ENCODE assay signal across 22 cellular contexts in genomic region chr7:2969398-2970306, GRCh38.
DNase-seq lines count a peak whose midpoint lies in the region; ATAC-seq, FAIRE-seq and TF ChIP-seq lines count a peak whose summit lies in the region.
"Had no signal": no experiment of that assay in that cellular context is flagged by ENCODE, and none has a peak within 500 bp of the region (broad histone marks: within the 10 kb centered on the region; RNA-seq: fewer than 3 reads in every experiment).

No MANE protein-coding gene starts in this region.

- no peak for TF ChIP-seq EP300 in H1 (IDR thresholded peaks at IDR 0.05; ENCODE audit: borderline replicate concordance in 1 of 2, low read depth in 2 of 2, low read length in 2 of 2)

- intact Hi-C loops in testis (cut with DNase I; ENCODE audit: low total_unique reads) (no loop called here), left colon (cut with DNase I, micrococcal nuclease) (no loop called here), vagina (cut with DNase I) (no loop called here)

- H3K4me2 ChIP-seq in H1 (ENCODE audit: insufficient read depth in 1 of 2, low read depth in 2 of 2, low read length in 2 of 2), result no peak overlapping the region
- H3K4me2 ChIP-seq: BLaER1 treated with 17β-estradiol and CSF1 and Interleukin-3, amounts not matched to agents 10 nM and 100 nM; GM23338 had no signal

- no peak overlapping the region for H2BK5ac ChIP-seq in H1 (ENCODE audit: low read depth, low read length)

- peak; percentile 21 for DNase-seq in activated CD4-positive, CD25-positive, alpha-beta regulatory T cell treated with anti-CD3 and anti-CD28 coated beads, Interleukin-2, amount 50 U/mL, for 72 hours
- peak in 1 of 2 donors; percentile 54 for DNase-seq in activated naive CD4-positive, alpha-beta T cell treated with anti-CD3 and anti-CD28 coated beads, Interleukin-2, amount 50 U/mL, for 72 hours (ENCODE audit: low spot score in 2 of 2)
- DNase-seq in activated naive CD4-positive, alpha-beta T cell treated with Interleukin-2 at 50 U/mL for 16 hours, result no peak
- DNase-seq in H1 (ENCODE audit: low read depth in 1 of 2, low spot score in 2 of 2) (no peak), testis (peak; percentile 1), left colon (no peak), vagina (ENCODE audit: extremely low spot score in 2 of 2) (no peak)
- DNase-seq: ACHN; CD4-positive, alpha-beta memory T cell; DMS 273 treated with DMSO at 0.1 percent for 48 hours; DMS79 treated with DMSO at 0.1 percent for 48 hours; HCEC 1CT; NCI-H1105; NCI-H2029; NCI-H524; NCI-H774 had no signal

- no peak overlapping the region for H4K91ac ChIP-seq in H1 (replicated peaks; ENCODE audit: insufficient read length, low read length)

- no peaks in the 10 kb centered on the region; the same call in 1 of the 2 replicates for H3K79me1 ChIP-seq in H1 (ENCODE audit: low read depth, low read length)

- H3K36me3 Mint-ChIP-seq in activated naive CD4-positive, alpha-beta T cell treated with anti-CD3 and anti-CD28 coated beads, Interleukin-2, amount 50 U/mL, for 72 hours, result peaks cover 17 to 45% of the 10 kb centered on the region in 2 donors

- TF ChIP-seq CTCF in H1 (IDR thresholded peaks at IDR 0.05; ENCODE audit: control extremely low read depth in 1 of 3, insufficient read depth in 1 of 3, low read depth in 1 of 3, low read length in 3 of 3), result no peak
- no peak for TF ChIP-seq CTCF in testis (IDR thresholded peaks at IDR 0.05)
- no peak for TF ChIP-seq CTCF in vagina (IDR thresholded peaks at IDR 0.05)

- no peak overlapping the region for H2BK12ac ChIP-seq in H1 (ENCODE audit: low read depth, low read length)

- H3K56ac ChIP-seq in H1 (replicated peaks; ENCODE audit: insufficient read length, low read depth, low read length), result peak overlapping the region; percentile 55

- no peak overlapping the region for H2AFZ ChIP-seq in H1 (ENCODE audit: low read length)
- H2AFZ ChIP-seq: GM23338 had no signal

- no peak overlapping the region for H3K4me3 ChIP-seq in H1 (ENCODE audit: extremely low read depth in 1 of 4, insufficient read depth in 2 of 4, low read depth in 3 of 4, low read length in 4 of 4)
- no peak overlapping the region for H3K4me3 ChIP-seq in testis
- H3K4me3 ChIP-seq in vagina, result no peak overlapping the region
- H3K4me3 ChIP-seq: BLaER1 treated with 17β-estradiol and CSF1 and Interleukin-3, amounts not matched to agents 10 nM and 100 nM; GM23338; Peyer's patch had no signal

- FAIRE-seq in H1 (lab: Jason Lieb, UNC), result no peak

- no peak overlapping the region for H4K5ac ChIP-seq in H1 (ENCODE audit: insufficient read length, low read depth, low read length)

- no peak overlapping the region for H3K9ac ChIP-seq in H1 (replicated peaks in 1 of 4; ENCODE audit: extremely low read depth in 1 of 4, low read depth in 3 of 4, low read length in 3 of 4)
- H3K9ac ChIP-seq: BLaER1 treated with 17β-estradiol and CSF1 and Interleukin-3, amounts not matched to agents 10 nM and 100 nM had no signal

- no peaks in the 10 kb centered on the region; a peak in 1 of 4 replicates for H3K79me2 ChIP-seq in H1 (ENCODE audit: control insufficient read depth in 1 of 2, insufficient read depth in 2 of 2, low read length in 2 of 2)

- H3K27me3 ChIP-seq in H1 (replicated peaks in 1 of 4; ENCODE audit: control insufficient read depth in 3 of 4, extremely low read depth in 1 of 4, insufficient read depth in 3 of 4, low read length in 3 of 4) (no peaks in the 10 kb centered on the region), testis (no peaks in the 10 kb centered on the region), vagina (no peaks in the 10 kb centered on the region)
- H3K27me3 ChIP-seq: BLaER1 treated with 17β-estradiol and CSF1 and Interleukin-3, amounts not matched to agents 10 nM and 100 nM; Peyer's patch had no signal

- no peak overlapping the region for H3K23ac ChIP-seq in H1 (ENCODE audit: insufficient read length)

- 90 to 100% methylated on average over 3 to 6 of the region's 6 CpGs for WGBS in H1 (ENCODE audit: extremely low coverage in 1 of 2, insufficient coverage in 1 of 2, insufficient read length in 1 of 2, insufficient replicate concordance in 2 of 2, low coverage in 1 of 2, low lambda C conversion rate in 2 of 2, missing lambda C conversion rate in 1 of 2), 2 experiments
- 93 to 94% methylated on average over 6 of the region's 6 CpGs for WGBS in testis, 2 donors

- no peak overlapping the region for H2BK120ac ChIP-seq in H1 (replicated peaks; ENCODE audit: low read depth, low read length)

- no peak overlapping the region for H3K27ac ChIP-seq in H1 (ENCODE audit: low read depth, low read length)
- no peak overlapping the region for H3K27ac ChIP-seq in testis
- no peak overlapping the region for H3K27ac ChIP-seq in vagina
- H3K27ac ChIP-seq: 22Rv1; BLaER1 treated with 17β-estradiol and CSF1 and Interleukin-3, amounts not matched to agents 10 nM and 100 nM; Peyer's patch had no signal

- peaks cover 6 to 18% of the 10 kb centered on the region in 2 donors for H3K9me3 Mint-ChIP-seq in activated naive CD4-positive, alpha-beta T cell treated with anti-CD3 and anti-CD28 coated beads, Interleukin-2, amount 50 U/mL, for 72 hours

- no peak for ATAC-seq in activated CD4-positive, CD25-positive, alpha-beta regulatory T cell treated with anti-CD3 and anti-CD28 coated beads, Interleukin-2, amount 50 U/mL, for 24 hours
- peak; percentile 17 to 68 for ATAC-seq in activated naive CD4-positive, alpha-beta T cell treated with anti-CD3 and anti-CD28 coated beads, Interleukin-2, amount 50 U/mL, for 72 hours
- ATAC-seq in left colon, result no peak
- ATAC-seq: GM23338 had no signal

- TF ChIP-seq RAD21 in H1 (IDR thresholded peaks at IDR 0.05 in 1 of 2, conservative IDR thresholded peaks at IDR 0.05 in 1 of 2; ENCODE audit: low read depth in 2 of 2, low read length in 2 of 2), result no peak

- H3K4ac ChIP-seq in H1 (replicated peaks; ENCODE audit: insufficient read length, low read depth, low read length), result no peak overlapping the region

- no peak overlapping the region for H3K14ac ChIP-seq in H1 (ENCODE audit: insufficient read length)

- H4K8ac ChIP-seq in H1 (ENCODE audit: extremely low read depth, insufficient read depth, low read length), result no peak overlapping the region

- no peak overlapping the region for H3K27ac Mint-ChIP-seq in activated naive CD4-positive, alpha-beta T cell treated with anti-CD3 and anti-CD28 coated beads, Interleukin-2, amount 50 U/mL, for 72 hours
- H3K27ac Mint-ChIP-seq: CD4-positive, alpha-beta memory T cell; GM23338 had no signal

- CTCF ChIA-PET in H1 (lab: Charles Lee; ENCODE audit: partially characterized antibody), result no interaction called here

- peaks cover 0 to 5% of the 10 kb centered on the region in 2 experiments for H4K20me1 ChIP-seq in H1 (replicated peaks in 1 of 2; ENCODE audit: control insufficient read depth in 1 of 2, insufficient read depth in 2 of 2, low read length in 2 of 2)
- H4K20me1 ChIP-seq: BLaER1 treated with 17β-estradiol and CSF1 and Interleukin-3, amounts not matched to agents 10 nM and 100 nM had no signal

- H2BK15ac ChIP-seq in H1 (ENCODE audit: low read length), result no peak overlapping the region

- H3K9me3 ChIP-seq in H1 (ENCODE audit: insufficient read depth in 2 of 2, low read depth in 1 of 2, low read length in 1 of 2) (peaks cover 6 to 9% of the 10 kb centered on the region in 2 experiments), testis (no peaks in the 10 kb centered on the region), vagina (peaks cover 6% of the 10 kb centered on the region)

- POLR2A ChIA-PET in H1 (lab: Charles Lee; ENCODE audit: partially characterized antibody), result no interaction called here

- H3K23me2 ChIP-seq in H1 (ENCODE audit: low read depth, low read length), result peaks cover 16% of the 10 kb centered on the region

- H2BK20ac ChIP-seq in H1 (ENCODE audit: low read length), result peak overlapping the region; percentile 7; the same call in 1 of the 2 replicates

- TF ChIP-seq POLR2A in H1 (IDR thresholded peaks at IDR 0.05; ENCODE audit: control extremely low read depth in 1 of 2, low read depth in 2 of 2, low read length in 2 of 2) (no peak), testis (IDR thresholded peaks at IDR 0.05) (no peak), vagina (IDR thresholded peaks at IDR 0.05) (no peak)

- H3K4me1 ChIP-seq in H1 (replicated peaks in 1 of 4; ENCODE audit: control insufficient read depth in 3 of 4, insufficient read depth in 4 of 4, low read length in 3 of 4) (no peaks in the 10 kb centered on the region), testis (no peaks in the 10 kb centered on the region), vagina (no peaks in the 10 kb centered on the region)
- H3K4me1 ChIP-seq: Caco-2 had no signal

- H3K36me3 ChIP-seq in H1 (ENCODE audit: control insufficient read depth in 2 of 4, insufficient read depth in 4 of 4, low read length in 3 of 4) (no peaks in the 10 kb centered on the region), testis (ENCODE audit: low read depth, missing control alignments) (no peaks in the 10 kb centered on the region), vagina (no peaks in the 10 kb centered on the region)
- H3K36me3 ChIP-seq: Peyer's patch had no signal

- H3K18ac ChIP-seq in H1 (ENCODE audit: extremely low read depth, low read length), result no peak overlapping the region

- no peak overlapping the region for H2AK5ac ChIP-seq in H1 (ENCODE audit: low read depth, low read length)

TF ChIP-seq in H1, 55 proteins besides CTCF, POLR2A, EP300 and RAD21:
- TF ChIP-seq SUZ12 (IDR thresholded peaks at IDR 0.05; ENCODE audit: low read length), result no peak
- TF ChIP-seq SP1 (IDR thresholded peaks at IDR 0.05; ENCODE audit: low read depth, low read length), result no peak
- TF ChIP-seq ASH2L (IDR thresholded peaks at IDR 0.05; ENCODE audit: low read length), result peak; percentile 50

Comparison
In these comparisons a context has a peak if more than half of its experiments do, and no peak if none do; other contexts are left out.
1. DNase-seq: peak in activated CD4-positive, CD25-positive, alpha-beta regulatory T cell treated with anti-CD3 and anti-CD28 coated beads, Interleukin-2, amount 50 U/mL, for 72 hours (single experiment) and testis (single experiment); none in activated naive CD4-positive, alpha-beta T cell treated with Interleukin-2 at 50 U/mL for 16 hours (single experiment), H1 (0 of 2), left colon (0 of 2) and vagina (0 of 2).
2. ATAC-seq: peak in activated naive CD4-positive, alpha-beta T cell treated with anti-CD3 and anti-CD28 coated beads, Interleukin-2, amount 50 U/mL, for 72 hours (2 of 2); none in activated CD4-positive, CD25-positive, alpha-beta regulatory T cell treated with anti-CD3 and anti-CD28 coated beads, Interleukin-2, amount 50 U/mL, for 24 hours (0 of 2) and left colon (single experiment).